ENCODE assay signal across 7 cellular contexts in genomic region chr5:114055318-114055788, GRCh38.
DNase-seq lines count a peak whose midpoint lies in the region; ATAC-seq and TF ChIP-seq lines count a peak whose summit lies in the region.

No MANE protein-coding gene starts in this region.

- H3K9me3 Mint-ChIP-seq in brain, result no peaks in the 10 kb centered on the region

- TF ChIP-seq POLR2A in stomach (IDR thresholded peaks at IDR 0.05), result no peak
- no peak for TF ChIP-seq POLR2A in GM18505 (IDR thresholded peaks at IDR 0.05; ENCODE audit: borderline replicate concordance, extremely low read depth, insufficient read depth, insufficient read length)

- peaks cover 0 to 29% (median 24%) of the 10 kb centered on the region in 3 donors for H3K27me3 ChIP-seq in stomach

- peaks cover 24% of the 10 kb centered on the region for H3K4me1 Mint-ChIP-seq in brain

- peak overlapping the region; percentile 88 to 91 (median 89) for H3K4me3 Mint-ChIP-seq in brain

- H3K27ac Mint-ChIP-seq in brain, result peak overlapping the region; percentile 56 to 83 (median 58)

- 0 to 3% (median 1%) methylated on average over 14 to 37 of the region's 37 CpGs for WGBS in stomach, 5 donors

- intact Hi-C loops in stomach (cut with DNase I; ENCODE audit: low total_unique reads), result no loop called here

- peak; percentile 85 for DNase-seq in NCI-H146 treated with DMSO at 0.1 percent for 48 hours (lab: John Stamatoyannopoulos, UW; ENCODE audit: unreplicated experiment)
- DNase-seq in inferior parietal cortex (ENCODE audit: extremely low spot score), result peak; percentile 63
- peak; percentile 46 for DNase-seq in stomach
- DNase-seq in stimulated activated naive CD8-positive, alpha-beta T cell treated with anti-CD3 and anti-CD28 coated beads, Interleukin-15, Interleukin-2, amounts not matched to agents 100 U/mL and 50 U/mL, for 24 hours, result no peak
- no peak for DNase-seq in DMS79 (lab: John Stamatoyannopoulos, UW)

- TF ChIP-seq CTCF in brain (conservative IDR thresholded peaks at IDR 0.05), result no peak
- TF ChIP-seq CTCF in stomach (IDR thresholded peaks at IDR 0.05), result no peak

- ATAC-seq in GM18505 (IDR thresholded peaks at IDR 0.05; ENCODE audit: unreplicated experiment), result no peak
- no peak for ATAC-seq in stimulated activated naive CD8-positive, alpha-beta T cell treated with anti-CD3 and anti-CD28 coated beads, Interleukin-15, Interleukin-2, amounts not matched to agents 100 U/mL and 50 U/mL, for 24 hours

- H3K9me3 ChIP-seq in stomach, result no peaks in the 10 kb centered on the region

- H3K4me1 ChIP-seq in stomach, result peaks cover 4 to 29% (median 18%) of the 10 kb centered on the region in 4 donors

- no peaks in the 10 kb centered on the region for H3K36me3 Mint-ChIP-seq in brain

- H3K27ac ChIP-seq in stomach, result peak overlapping the region in 1 of 5 donors; percentile 35

- TF ChIP-seq EP300 in stomach (IDR thresholded peaks at IDR 0.05), result no peak

- H3K36me3 ChIP-seq in stomach, result no peaks in the 10 kb centered on the region

- H3K4me3 ChIP-seq in stomach, result peak overlapping the region; percentile 44 to 52 (median 48)

- H3K27me3 Mint-ChIP-seq in brain, result peaks cover 26% of the 10 kb centered on the region

Comparison
In these comparisons a context has a peak if more than half of its experiments do, and no peak if none do; other contexts are left out.
1. DNase-seq: peak in NCI-H146 treated with DMSO at 0.1 percent for 48 hours (single experiment), inferior parietal cortex (single experiment) and stomach (single experiment); none in stimulated activated naive CD8-positive, alpha-beta T cell treated with anti-CD3 and anti-CD28 coated beads, Interleukin-15, Interleukin-2, amounts not matched to agents 100 U/mL and 50 U/mL, for 24 hours (single experiment) and DMS79 (single experiment).